17 cellular contexts compared by ENCODE assay signal in genomic region chr7:49346200-49346899, GRCh38.
"Had no signal": no experiment of that assay in that cellular context is flagged by ENCODE, and none has a peak within 500 bp of the region (broad histone marks: within the 10 kb centered on the region; RNA-seq: fewer than 3 reads in every experiment).

No MANE protein-coding gene starts in this region.

- H3K27me3 ChIP-seq: neutrophil, testis, upper lobe of right lung had no signal

- H3K4me1 ChIP-seq: testis, upper lobe of right lung had no signal

- H3K36me3 ChIP-seq: neutrophil, upper lobe of right lung had no signal

- H3K27ac ChIP-seq: neutrophil, testis, upper lobe of right lung had no signal

- DNase-seq: activated CD4-positive, alpha-beta T cell treated with anti-CD3 and anti-CD28 coated beads, Interleukin-2, amount 50 U/mL, for 48 hours; activated CD4-positive, CD25-positive, alpha-beta regulatory T cell treated with anti-CD3 and anti-CD28 coated beads, Interleukin-2, amount 50 U/mL, for 72 hours; activated CD8-positive, alpha-beta memory T cell treated with anti-CD3 and anti-CD28 coated beads, Interleukin-2, amount 10 ng/mL, durations not matched to agents 7 days and 5 days; activated effector memory CD4-positive, alpha-beta T cell treated with anti-CD3 and anti-CD28 coated beads, Interleukin-2, amount 50 U/mL, for 16 hours; activated T-cell treated with anti-CD3 and anti-CD28 coated beads, Interleukin-2, amount 50 U/mL, for 24 hours; amniotic stem cell; foreskin fibroblast; mucosa of descending colon; naive thymus-derived CD8-positive, alpha-beta T cell; stimulated activated CD4-positive, alpha-beta T cell treated with anti-CD3 and anti-CD28 coated beads, Interleukin-12 subunit alpha, Interleukin-12 subunit beta, amount 100 ng/mL, for 4 hours; stimulated activated CD4-positive, alpha-beta T cell treated with anti-CD3 and anti-CD28 coated beads, Interleukin-4, amount 100 ng/mL, for 1 hour; testis; upper lobe of right lung had no signal

- H3K4me3 ChIP-seq: lung, mucosa of descending colon, testis, upper lobe of right lung had no signal

- H3K9me3 ChIP-seq: mucosa of descending colon, neutrophil, testis, upper lobe of right lung had no signal

- ATAC-seq: activated CD8-positive, alpha-beta memory T cell treated with anti-CD3 and anti-CD28 coated beads, Interleukin-2, amount 10 ng/mL, durations not matched to agents 7 days and 5 days; activated naive CD4-positive, alpha-beta T cell treated with anti-CD3 and anti-CD28 coated beads, Interleukin-2, amount 50 U/mL, for 72 hours; esophagus mucosa; mucosa of descending colon; naive thymus-derived CD8-positive, alpha-beta T cell; upper lobe of right lung had no signal
